Comparison of ENCODE assay signal across 28 cellular contexts in genomic region chr5:153168226-153168625, GRCh38.
"Had no signal": no experiment of that assay in that cellular context is flagged by ENCODE, and none has a peak within 500 bp of the region (broad histone marks: within the 10 kb centered on the region; RNA-seq: fewer than 3 reads in every experiment).

No MANE protein-coding gene starts in this region.

- H3K4me3 ChIP-seq: left lung, lower lobe of right lung, pancreas, prostate gland, skin epidermis, stomach, testis, thyroid gland, transverse colon, upper lobe of left lung, vagina had no signal

- H3K27me3 ChIP-seq: left lung, pancreas, stomach, testis, thyroid gland, transverse colon, upper lobe of left lung, vagina had no signal

- H3K9me3 ChIP-seq: left lung, lower lobe of right lung, pancreas, prostate gland, stomach, testis, thyroid gland, transverse colon, upper lobe of left lung, vagina had no signal

- H3K27ac ChIP-seq: left lung, lower lobe of right lung, pancreas, prostate gland, skin epidermis, stomach, testis, thyroid gland, transverse colon, upper lobe of left lung, vagina had no signal

- H3K4me1 ChIP-seq: left lung, lower lobe of right lung, pancreas, prostate gland, stomach, testis, thyroid gland, transverse colon, upper lobe of left lung, vagina had no signal

- DNase-seq: immature natural killer cell; kidney; left colon; left lung; lower lobe of right lung; mammary epithelial cell; mesenchymal stem cell; naive thymus-derived CD8-positive, alpha-beta T cell; nucleus accumbens; pancreas; posterior cingulate gyrus; retina; right cardiac atrium; stimulated activated CD4-positive, alpha-beta T cell treated with anti-CD3 and anti-CD28 coated beads, Interleukin-12 subunit alpha, Interleukin-12 subunit beta, amount 100 ng/mL, for 4 hours; stimulated activated CD4-positive, alpha-beta T cell treated with anti-CD3 and anti-CD28 coated beads, Interleukin-15, amount 100 ng/mL, for 24 hours; stimulated activated CD4-positive, alpha-beta T cell treated with anti-CD3 and anti-CD28 coated beads, Interleukin-2, amount 100 ng/mL, for 24 hours; stimulated activated CD4-positive, alpha-beta T cell treated with anti-CD3 and anti-CD28 coated beads, Interleukin-4, amount 100 ng/mL, for 1 hour; stimulated activated naive B cell treated with anti-CD40 and anti-IgM and Interleukin-4, amounts not matched to agents 10 μg/mL and 1 μg/mL and 100 μg/mL, for 72 hours; stimulated activated naive CD8-positive, alpha-beta T cell treated with anti-CD3 and anti-CD28 coated beads, Interleukin-15, Interleukin-2, amounts not matched to agents 100 U/mL and 50 U/mL, for 24 hours; stomach; testis; thyroid gland; transverse colon; upper lobe of left lung had no signal

- H3K36me3 ChIP-seq: left lung, lower lobe of right lung, pancreas, prostate gland, stomach, thyroid gland, transverse colon, upper lobe of left lung, vagina had no signal

- ATAC-seq: left colon; left lung; lower lobe of right lung; naive thymus-derived CD8-positive, alpha-beta T cell; pancreas; right cardiac atrium; sciatic nerve; stimulated activated naive B cell treated with anti-CD40 and anti-IgM and Interleukin-4, amounts not matched to agents 10 μg/mL and 1 μg/mL and 100 μg/mL, for 72 hours; stimulated activated naive CD8-positive, alpha-beta T cell treated with anti-CD3 and anti-CD28 coated beads, Interleukin-15, Interleukin-2, amounts not matched to agents 100 U/mL and 50 U/mL, for 24 hours had no signal
